23 cellular contexts compared by ENCODE assay signal in genomic region chr20:24235224-24235735, GRCh38.
"Had no signal": no experiment of that assay in that cellular context is flagged by ENCODE, and none has a peak within 500 bp of the region (broad histone marks: within the 10 kb centered on the region; RNA-seq: fewer than 3 reads in every experiment).

No MANE protein-coding gene starts in this region.

- H3K36me3 Mint-ChIP-seq: activated naive CD4-positive, alpha-beta T cell treated with anti-CD3 and anti-CD28 coated beads, Interleukin-2, amount 50 U/mL, for 72 hours; natural killer cell treated with Interleukin-12 subunit alpha and Interleukin-12 subunit beta and Interleukin-15 and Interleukin-18, amount 100 ng/mL, for 72 hours; stimulated activated naive B cell treated with anti-CD40 and anti-IgM and Interleukin-4, amounts not matched to agents 10 μg/mL and 1 μg/mL and 100 μg/mL, for 72 hours; T-cell; type B pancreatic cell had no signal

- H3K4me1 Mint-ChIP-seq: stimulated activated naive B cell treated with anti-CD40 and anti-IgM and Interleukin-4, amounts not matched to agents 10 μg/mL and 1 μg/mL and 100 μg/mL, for 72 hours; T-cell had no signal

- H3K4me3 Mint-ChIP-seq: activated CD8-positive, alpha-beta T cell treated with anti-CD3 and anti-CD28 coated beads, Interleukin-2, amount 10 ng/mL, durations not matched to agents 7 days and 5 days; activated T-helper 1 cell treated with anti-CD3 and anti-CD28 coated beads, Interleukin-12 subunit alpha, Interleukin-12 subunit beta, Interleukin-2, Interleukin-4 antibody, amounts not matched to agents 30 ng/mL and 10 ng/mL and 1 ng/mL, durations not matched to agents 14 hours and 24 hours and 36 hours; natural killer cell treated with Interleukin-12 subunit alpha and Interleukin-12 subunit beta and Interleukin-15 and Interleukin-18, amount 100 ng/mL, for 72 hours; stimulated activated naive B cell treated with anti-CD40 and anti-IgM and Interleukin-4, amounts not matched to agents 10 μg/mL and 1 μg/mL and 100 μg/mL, for 72 hours; T-cell had no signal

- H3K36me3 ChIP-seq: ascending aorta, left ventricle myocardium inferior, pancreas, sigmoid colon, vagina had no signal

- H2AFZ ChIP-seq: hepatocyte had no signal

- H3K9me3 Mint-ChIP-seq: activated naive CD4-positive, alpha-beta T cell treated with anti-CD3 and anti-CD28 coated beads, Interleukin-2, amount 50 U/mL, for 72 hours; activated T-helper 1 cell treated with anti-CD3 and anti-CD28 coated beads, Interleukin-12 subunit alpha, Interleukin-12 subunit beta, Interleukin-2, Interleukin-4 antibody, amounts not matched to agents 30 ng/mL and 10 ng/mL and 1 ng/mL, durations not matched to agents 14 hours and 24 hours and 36 hours; natural killer cell treated with Interleukin-12 subunit alpha and Interleukin-12 subunit beta and Interleukin-15 and Interleukin-18, amount 100 ng/mL, for 72 hours; stimulated activated naive B cell treated with anti-CD40 and anti-IgM and Interleukin-4, amounts not matched to agents 10 μg/mL and 1 μg/mL and 100 μg/mL, for 72 hours; T-cell; type B pancreatic cell had no signal

- H3K9me3 ChIP-seq: ascending aorta, left ventricle myocardium inferior, pancreas, sigmoid colon, testis, vagina had no signal

- H3K4me2 ChIP-seq: hepatocyte, smooth muscle cell had no signal

- H3K27me3 ChIP-seq: ascending aorta, hepatocyte, pancreas, sigmoid colon, testis, vagina had no signal

- H3K27ac ChIP-seq: ascending aorta, hepatocyte, left ventricle myocardium inferior, pancreas, sigmoid colon, testis, vagina had no signal

- DNase-seq: activated CD4-positive, alpha-beta T cell treated with anti-CD3 and anti-CD28 coated beads for 1 hour; activated CD4-positive, alpha-beta T cell treated with anti-CD3 and anti-CD28 coated beads, Interleukin-2, amount 50 U/mL, for 1 hour; activated CD8-positive, alpha-beta T cell treated with anti-CD3 and anti-CD28 coated beads, Interleukin-2, amount 10 ng/mL, durations not matched to agents 7 days and 5 days; activated gamma-delta T cell; effector CD8-positive, alpha-beta T cell; foreskin melanocyte; glutamatergic neuron; kidney glomerular epithelial cell; left ventricle myocardium inferior; pancreas; sigmoid colon; stimulated activated CD4-positive, alpha-beta T cell treated with anti-CD3 and anti-CD28 coated beads, Interleukin-15, amount 100 ng/mL, for 24 hours; stimulated activated naive B cell treated with anti-CD40 and anti-IgM and Interleukin-4, amounts not matched to agents 10 μg/mL and 1 μg/mL and 100 μg/mL, for 72 hours; T-cell; testis had no signal

- H3K27ac Mint-ChIP-seq: activated CD8-positive, alpha-beta T cell treated with anti-CD3 and anti-CD28 coated beads, Interleukin-2, amount 10 ng/mL, durations not matched to agents 7 days and 5 days; activated naive CD4-positive, alpha-beta T cell treated with anti-CD3 and anti-CD28 coated beads, Interleukin-2, amount 50 U/mL, for 72 hours; activated T-helper 1 cell treated with anti-CD3 and anti-CD28 coated beads, Interleukin-12 subunit alpha, Interleukin-12 subunit beta, Interleukin-2, Interleukin-4 antibody, amounts not matched to agents 30 ng/mL and 10 ng/mL and 1 ng/mL, durations not matched to agents 14 hours and 24 hours and 36 hours; natural killer cell treated with Interleukin-12 subunit alpha and Interleukin-12 subunit beta and Interleukin-15 and Interleukin-18, amount 100 ng/mL, for 72 hours; stimulated activated naive B cell treated with anti-CD40 and anti-IgM and Interleukin-4, amounts not matched to agents 10 μg/mL and 1 μg/mL and 100 μg/mL, for 72 hours; T-cell had no signal

- ATAC-seq: activated CD8-positive, alpha-beta T cell treated with anti-CD3 and anti-CD28 coated beads, Interleukin-2, amount 10 ng/mL, durations not matched to agents 7 days and 5 days; activated naive CD4-positive, alpha-beta T cell treated with anti-CD3 and anti-CD28 coated beads, Interleukin-2, amount 50 U/mL, for 72 hours; natural killer cell treated with Interleukin-12 subunit alpha and Interleukin-12 subunit beta and Interleukin-15 and Interleukin-18, amount 100 ng/mL, for 72 hours; pancreas; stimulated activated naive B cell treated with anti-CD40 and anti-IgM and Interleukin-4, amounts not matched to agents 10 μg/mL and 1 μg/mL and 100 μg/mL, for 72 hours; T-cell had no signal

- H3K4me1 ChIP-seq: ascending aorta, left ventricle myocardium inferior, pancreas, sigmoid colon, testis, vagina had no signal

- H3K79me2 ChIP-seq: hepatocyte had no signal

- H3K4me3 ChIP-seq: ascending aorta, hepatocyte, left ventricle myocardium inferior, pancreas, sigmoid colon, smooth muscle cell, testis, vagina had no signal
